ENCODE assay signal across 1 cellular context in the genomic region with DNA sequence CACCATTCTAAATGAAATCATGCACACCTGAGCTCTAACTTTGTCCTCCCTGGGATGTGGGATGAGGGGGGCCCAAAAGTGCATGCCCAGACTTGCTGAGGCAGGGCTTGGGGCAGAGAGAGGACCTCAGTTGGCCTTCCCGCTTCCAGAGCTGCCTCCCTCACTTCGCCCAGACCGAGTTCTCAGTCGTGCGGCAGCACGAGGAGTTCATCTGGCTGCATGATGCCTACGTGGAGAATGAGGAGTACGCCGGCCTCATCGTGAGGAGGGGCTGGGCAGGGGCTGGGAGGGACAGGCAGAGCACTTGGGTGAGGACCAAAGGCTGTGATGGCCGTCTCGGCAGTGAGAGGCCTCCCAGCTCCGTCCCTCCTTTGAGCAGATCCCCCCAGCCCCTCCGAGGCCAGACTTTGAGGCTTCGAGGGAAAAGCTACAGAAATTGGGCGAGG.
TF ChIP-seq lines count a peak whose summit lies in the region.

No MANE protein-coding gene starts in this region.

TF ChIP-seq in GM12878, 131 proteins besides CTCF, POLR2A, EP300 and RAD21:
- TF ChIP-seq PAX8 (IDR thresholded peaks at IDR 0.05) = no peak
- TF ChIP-seq, protein P1, sequence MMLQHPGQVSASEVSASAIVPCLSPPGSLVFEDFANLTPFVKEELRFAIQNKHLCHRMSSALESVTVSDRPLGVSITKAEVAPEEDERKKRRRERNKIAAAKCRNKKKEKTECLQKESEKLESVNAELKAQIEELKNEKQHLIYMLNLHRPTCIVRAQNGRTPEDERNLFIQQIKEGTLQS (IDR thresholded peaks at IDR 0.05; ENCODE audit: borderline replicate concordance, extremely low read depth, low read depth, low read length) = no peak
- no peak for TF ChIP-seq NFXL1 (IDR thresholded peaks at IDR 0.05; ENCODE audit: borderline replicate concordance)
- no peak for TF ChIP-seq ZBED1 (IDR thresholded peaks at IDR 0.05; ENCODE audit: borderline replicate concordance)
- no peak for TF ChIP-seq NRF1 (conservative IDR thresholded peaks at IDR 0.05; ENCODE audit: low read depth, low read length)
- TF ChIP-seq, protein P2, sequence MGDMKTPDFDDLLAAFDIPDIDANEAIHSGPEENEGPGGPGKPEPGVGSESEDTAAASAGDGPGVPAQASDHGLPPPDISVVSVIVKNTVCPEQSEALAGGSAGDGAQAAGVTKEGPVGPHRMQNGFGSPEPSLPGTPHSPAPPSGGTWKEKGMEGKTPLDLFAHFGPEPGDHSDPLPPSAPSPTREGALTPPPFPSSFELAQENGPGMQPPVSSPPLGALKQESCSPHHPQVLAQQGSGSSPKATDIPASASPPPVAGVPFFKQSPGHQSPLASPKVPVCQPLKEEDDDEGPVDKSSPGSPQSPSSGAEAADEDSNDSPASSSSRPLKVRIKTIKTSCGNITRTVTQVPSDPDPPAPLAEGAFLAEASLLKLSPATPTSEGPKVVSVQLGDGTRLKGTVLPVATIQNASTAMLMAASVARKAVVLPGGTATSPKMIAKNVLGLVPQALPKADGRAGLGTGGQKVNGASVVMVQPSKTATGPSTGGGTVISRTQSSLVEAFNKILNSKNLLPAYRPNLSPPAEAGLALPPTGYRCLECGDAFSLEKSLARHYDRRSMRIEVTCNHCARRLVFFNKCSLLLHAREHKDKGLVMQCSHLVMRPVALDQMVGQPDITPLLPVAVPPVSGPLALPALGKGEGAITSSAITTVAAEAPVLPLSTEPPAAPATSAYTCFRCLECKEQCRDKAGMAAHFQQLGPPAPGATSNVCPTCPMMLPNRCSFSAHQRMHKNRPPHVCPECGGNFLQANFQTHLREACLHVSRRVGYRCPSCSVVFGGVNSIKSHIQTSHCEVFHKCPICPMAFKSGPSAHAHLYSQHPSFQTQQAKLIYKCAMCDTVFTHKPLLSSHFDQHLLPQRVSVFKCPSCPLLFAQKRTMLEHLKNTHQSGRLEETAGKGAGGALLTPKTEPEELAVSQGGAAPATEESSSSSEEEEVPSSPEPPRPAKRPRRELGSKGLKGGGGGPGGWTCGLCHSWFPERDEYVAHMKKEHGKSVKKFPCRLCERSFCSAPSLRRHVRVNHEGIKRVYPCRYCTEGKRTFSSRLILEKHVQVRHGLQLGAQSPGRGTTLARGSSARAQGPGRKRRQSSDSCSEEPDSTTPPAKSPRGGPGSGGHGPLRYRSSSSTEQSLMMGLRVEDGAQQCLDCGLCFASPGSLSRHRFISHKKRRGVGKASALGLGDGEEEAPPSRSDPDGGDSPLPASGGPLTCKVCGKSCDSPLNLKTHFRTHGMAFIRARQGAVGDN (IDR thresholded peaks at IDR 0.05) = no peak
- no peak for TF ChIP-seq POU2F2 (IDR thresholded peaks at IDR 0.05; ENCODE audit: borderline replicate concordance, low read depth, low read length)
- no peak for TF ChIP-seq FOXM1 (IDR thresholded peaks at IDR 0.05; ENCODE audit: low read depth, low read length)
- no peak for TF ChIP-seq WRNIP1 (IDR thresholded peaks at IDR 0.05; ENCODE audit: borderline replicate concordance, low read depth, low read length)
- TF ChIP-seq, protein P3, sequence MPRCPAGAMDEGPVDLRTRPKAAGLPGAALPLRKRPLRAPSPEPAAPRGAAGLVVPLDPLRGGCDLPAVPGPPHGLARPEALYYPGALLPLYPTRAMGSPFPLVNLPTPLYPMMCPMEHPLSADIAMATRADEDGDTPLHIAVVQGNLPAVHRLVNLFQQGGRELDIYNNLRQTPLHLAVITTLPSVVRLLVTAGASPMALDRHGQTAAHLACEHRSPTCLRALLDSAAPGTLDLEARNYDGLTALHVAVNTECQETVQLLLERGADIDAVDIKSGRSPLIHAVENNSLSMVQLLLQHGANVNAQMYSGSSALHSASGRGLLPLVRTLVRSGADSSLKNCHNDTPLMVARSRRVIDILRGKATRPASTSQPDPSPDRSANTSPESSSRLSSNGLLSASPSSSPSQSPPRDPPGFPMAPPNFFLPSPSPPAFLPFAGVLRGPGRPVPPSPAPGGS (IDR thresholded peaks at IDR 0.05; ENCODE audit: borderline replicate concordance, insufficient read depth, low read depth, low read length, poor library complexity, severe bottlenecking) = no peak
- no peak for TF ChIP-seq SIN3A (IDR thresholded peaks at IDR 0.05; ENCODE audit: low read depth, low read length)
- TF ChIP-seq MTA2 (IDR thresholded peaks at IDR 0.05; ENCODE audit: low read depth) = no peak
- TF ChIP-seq, protein P4, sequence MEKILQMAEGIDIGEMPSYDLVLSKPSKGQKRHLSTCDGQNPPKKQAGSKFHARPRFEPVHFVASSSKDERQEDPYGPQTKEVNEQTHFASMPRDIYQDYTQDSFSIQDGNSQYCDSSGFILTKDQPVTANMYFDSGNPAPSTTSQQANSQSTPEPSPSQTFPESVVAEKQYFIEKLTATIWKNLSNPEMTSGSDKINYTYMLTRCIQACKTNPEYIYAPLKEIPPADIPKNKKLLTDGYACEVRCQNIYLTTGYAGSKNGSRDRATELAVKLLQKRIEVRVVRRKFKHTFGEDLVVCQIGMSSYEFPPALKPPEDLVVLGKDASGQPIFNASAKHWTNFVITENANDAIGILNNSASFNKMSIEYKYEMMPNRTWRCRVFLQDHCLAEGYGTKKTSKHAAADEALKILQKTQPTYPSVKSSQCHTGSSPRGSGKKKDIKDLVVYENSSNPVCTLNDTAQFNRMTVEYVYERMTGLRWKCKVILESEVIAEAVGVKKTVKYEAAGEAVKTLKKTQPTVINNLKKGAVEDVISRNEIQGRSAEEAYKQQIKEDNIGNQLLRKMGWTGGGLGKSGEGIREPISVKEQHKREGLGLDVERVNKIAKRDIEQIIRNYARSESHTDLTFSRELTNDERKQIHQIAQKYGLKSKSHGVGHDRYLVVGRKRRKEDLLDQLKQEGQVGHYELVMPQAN (conservative IDR thresholded peaks at IDR 0.05) = no peak
- TF ChIP-seq IKZF1 (conservative IDR thresholded peaks at IDR 0.05) = no peak
- TF ChIP-seq JUNB (IDR thresholded peaks at IDR 0.05) = no peak
- TF ChIP-seq STAT3 (IDR thresholded peaks at IDR 0.05; ENCODE audit: low read depth, low read length) = no peak
